ENCODE assay signal across 8 cellular contexts in the genomic region with DNA sequence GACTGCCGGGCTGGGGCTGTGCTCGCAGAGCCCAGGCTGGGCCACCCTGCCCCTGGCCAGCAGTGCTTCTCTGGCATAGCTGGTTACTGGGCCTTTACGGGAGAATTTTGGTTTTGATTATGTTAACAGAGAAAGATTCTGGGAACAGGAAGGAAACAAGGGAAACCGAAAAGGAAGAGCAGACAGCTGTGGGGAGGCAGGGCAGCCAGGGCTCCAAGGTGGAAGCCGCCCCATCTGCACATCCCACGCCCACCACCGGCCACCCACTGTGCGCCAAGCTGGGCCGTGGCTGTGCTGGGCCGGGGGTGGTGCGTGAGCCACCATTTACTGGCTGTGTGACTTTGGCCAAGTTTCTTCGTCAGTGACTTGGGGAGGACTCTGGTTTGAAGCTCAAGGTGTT. TPM values are rescaled to one million over a fixed set of nuclear protein-coding genes. Genes with fewer than 3 reads are reported as not detected.
DNase-seq lines count a peak whose midpoint lies in the region; ATAC-seq and TF ChIP-seq lines count a peak whose summit lies in the region.

No MANE protein-coding gene starts in this region.

- H3K18ac ChIP-seq in mesenchymal stem cell (ENCODE audit: low read depth in 1 of 2, low read length in 2 of 2), result peak overlapping the region; percentile 58 to 65

- H3K9me2 ChIP-seq in GM23338 (ENCODE audit: insufficient read depth), result no peaks in the 10 kb centered on the region

- peak overlapping the region; percentile 47 for H4K91ac ChIP-seq in mesenchymal stem cell (ENCODE audit: low read length)

- peak overlapping the region; percentile 8 for H4K8ac ChIP-seq in mesenchymal stem cell (ENCODE audit: low read length)

- no peak overlapping the region for H2BK120ac ChIP-seq in mesenchymal stem cell (ENCODE audit: low read depth, low read length)

- H3K23ac ChIP-seq in mesenchymal stem cell (ENCODE audit: low read length in 2 of 2), result peak overlapping the region in 1 of 2 experiments; percentile 80

- H3K9ac ChIP-seq in mesenchymal stem cell (ENCODE audit: low read length), result peak overlapping the region; percentile 78

- peak overlapping the region; percentile 48; the same call in 1 of the 2 replicates for H3K27ac Mint-ChIP-seq in GM23338
- H3K27ac Mint-ChIP-seq in activated naive CD4-positive, alpha-beta T cell treated with anti-CD3 and anti-CD28 coated beads, Interleukin-2, amount 50 U/mL, for 72 hours, result peak overlapping the region; percentile 87 to 94

- H3K14ac ChIP-seq in mesenchymal stem cell (ENCODE audit: low read length in 2 of 2), result no peak overlapping the region

- no peaks in the 10 kb centered on the region for H3K79me2 ChIP-seq in GM23338 (replicated peaks; ENCODE audit: insufficient read depth)

- peaks cover 23% of the 10 kb centered on the region for H3K79me1 ChIP-seq in mesenchymal stem cell (replicated peaks; ENCODE audit: low read length, poor library complexity, severe bottlenecking)

- no peak overlapping the region for H3K4me2 ChIP-seq in GM23338
- H3K4me2 ChIP-seq in mesenchymal stem cell (ENCODE audit: low read length, poor library complexity, severe bottlenecking), result peak overlapping the region; percentile 83

- H3K36me3 ChIP-seq in GM23338 (ENCODE audit: insufficient read depth), result no peaks in the 10 kb centered on the region
- H3K36me3 ChIP-seq in mesenchymal stem cell (ENCODE audit: control insufficient read depth in 1 of 2, insufficient read depth in 2 of 2, low read depth in 1 of 2, low read length in 2 of 2), result peaks cover 5 to 42% of the 10 kb centered on the region in 2 experiments

- peak overlapping the region in 1 of 2 experiments; percentile 70 for H2BK12ac ChIP-seq in mesenchymal stem cell (ENCODE audit: low read length in 2 of 2)

- H3K27me3 ChIP-seq in GM23338 (ENCODE audit: insufficient read depth), result no peaks in the 10 kb centered on the region
- no peaks in the 10 kb centered on the region for H3K27me3 ChIP-seq in mesenchymal stem cell (ENCODE audit: control insufficient read depth in 1 of 2, insufficient read depth in 1 of 2, low read length in 2 of 2)

- H3K27ac ChIP-seq in GM23338 (ENCODE audit: low read depth) (no peak overlapping the region), mesenchymal stem cell (ENCODE audit: low read length, poor library complexity, severe bottlenecking) (peak overlapping the region; percentile 84)

- H3K4me3 Mint-ChIP-seq in GM23338, result no peak overlapping the region

- ATAC-seq in GM23338 (peak; percentile 3; the same call in 1 of the 3 replicates), GM19397 (IDR thresholded peaks at IDR 0.05; ENCODE audit: unreplicated experiment) (no peak), HG03469 (IDR thresholded peaks at IDR 0.05; ENCODE audit: unreplicated experiment) (no peak), HG02798 (IDR thresholded peaks at IDR 0.05; ENCODE audit: poor library complexity, unreplicated experiment) (no peak)
- ATAC-seq in activated naive CD4-positive, alpha-beta T cell treated with anti-CD3 and anti-CD28 coated beads, Interleukin-2, amount 50 U/mL, for 72 hours, result peak in 1 of 2 donors; percentile 25

- H3K4me3 ChIP-seq in AG09309 (ENCODE audit: control insufficient read depth, low read depth, low read length) (peak overlapping the region; percentile 16), GM23338 (no peak overlapping the region), mesenchymal stem cell (ENCODE audit: insufficient read depth in 1 of 2, low read depth in 1 of 2, low read length in 2 of 2) (peak overlapping the region; percentile 47 to 71)

- 83% methylated on average over 12 of the region's 12 CpGs for WGBS in mesenchymal stem cell

- H3K36me3 Mint-ChIP-seq in GM23338 (ENCODE audit: low read depth), result no peaks in the 10 kb centered on the region; the same call in 2 of the 3 replicates
- H3K36me3 Mint-ChIP-seq in activated naive CD4-positive, alpha-beta T cell treated with anti-CD3 and anti-CD28 coated beads, Interleukin-2, amount 50 U/mL, for 72 hours, result peaks cover 19 to 51% of the 10 kb centered on the region in 2 donors

- peaks cover 12% of the 10 kb centered on the region for H3K27me3 Mint-ChIP-seq in GM23338 (ENCODE audit: insufficient read depth, low read depth, poor library complexity)

- DNase-seq in AG09309 (ENCODE audit: low read depth), result no peak
- no peak for DNase-seq in GM23338 (ENCODE audit: low spot score)
- DNase-seq in activated naive CD4-positive, alpha-beta T cell treated with anti-CD3 and anti-CD28 coated beads, Interleukin-2, amount 50 U/mL, for 72 hours (ENCODE audit: low spot score in 2 of 2), result no peak
- DNase-seq in mesenchymal stem cell, result no peak
- DNase-seq in NOMO-1 treated with DMSO at 0.1 percent for 48 hours (lab: John Stamatoyannopoulos, UW; ENCODE audit: unreplicated experiment), result no peak

- peak overlapping the region; percentile 95 for H2BK5ac ChIP-seq in mesenchymal stem cell (ENCODE audit: low read depth, low read length, poor library complexity, severe bottlenecking)

- H2AFZ ChIP-seq in GM23338 (no peak overlapping the region), mesenchymal stem cell (ENCODE audit: low read depth, low read length) (no peak overlapping the region)

- H3K4me1 ChIP-seq in GM23338 (ENCODE audit: insufficient read depth) (peaks cover 7% of the 10 kb centered on the region), mesenchymal stem cell (ENCODE audit: control insufficient read depth, insufficient read depth, low read depth, low read length) (peaks cover 65% of the 10 kb centered on the region)

- peaks cover 3% of the 10 kb centered on the region; the same call in 1 of the 3 replicates for H3K9me3 Mint-ChIP-seq in GM23338
- H3K9me3 Mint-ChIP-seq in activated naive CD4-positive, alpha-beta T cell treated with anti-CD3 and anti-CD28 coated beads, Interleukin-2, amount 50 U/mL, for 72 hours, result no peaks in the 10 kb centered on the region

- peak overlapping the region; percentile 60 for H2AK5ac ChIP-seq in mesenchymal stem cell (ENCODE audit: low read length, severe bottlenecking)

- H3K9me3 ChIP-seq in mesenchymal stem cell (ENCODE audit: control insufficient read depth, low read length), result peaks cover 15% of the 10 kb centered on the region

- H3K4ac ChIP-seq in mesenchymal stem cell (ENCODE audit: low read depth in 1 of 2, low read length in 2 of 2), result peak overlapping the region in 1 of 2 experiments; percentile 77

- TF ChIP-seq CTCF in AG09309 (IDR thresholded peaks at IDR 0.05; ENCODE audit: control insufficient read depth, insufficient read depth, low read depth, low read length, missing control alignments) (no peak), GM23338 (conservative IDR thresholded peaks at IDR 0.05; ENCODE audit: low read depth in 2 of 2) (no peak)

- peak overlapping the region; percentile 44 for H2BK15ac ChIP-seq in mesenchymal stem cell (ENCODE audit: low read depth, poor library complexity, severe bottlenecking)

- peaks cover 37% of the 10 kb centered on the region for H3K4me1 Mint-ChIP-seq in GM23338

- 0 out of 2 replicates have a peak, but pooled peaks cover 4% of the 10 kb centered on the region for H3F3A ChIP-seq in GM23338 (replicated peaks; ENCODE audit: low read depth)

- H4K20me1 ChIP-seq in GM23338 (replicated peaks; ENCODE audit: insufficient read depth), result no peaks in the 10 kb centered on the region

TF ChIP-seq in GM23338, 12 proteins besides CTCF, POLR2A, EP300 and RAD21:
- TF ChIP-seq STAT1 (IDR thresholded peaks at IDR 0.05; ENCODE audit: unreplicated experiment), result no peak
- no peak for TF ChIP-seq POLR2AphosphoS5 (IDR thresholded peaks at IDR 0.05; ENCODE audit: low read depth)

RNA-seq across cellular contexts. Expression of a gene that starts 20.1 kb away (rescaled TPM):
- total RNA-seq in GM23338 (2014; rRNA removed; shearing (Covaris generic)), result 29.9 and 43.9 TPM in 2 replicates
- 15.2 and 22.2 TPM in 2 replicates for polyA plus RNA-seq in GM23338 (2016; fragmentation: Nextera tagmentation; extraction: Ambion mirVana)
- 10 to 100 TPM; 56.6 to 77.6 TPM for total RNA-seq in activated naive CD4-positive, alpha-beta T cell treated with anti-CD3 and anti-CD28 coated beads, Interleukin-2, amount 50 U/mL, for 72 hours
- polyA plus RNA-seq in mesenchymal stem cell (2013, experiment 1 of 2), result 25.7 TPM
- 26.3 TPM for polyA plus RNA-seq in mesenchymal stem cell (2013, experiment 2 of 2)

RNA-seq across cellular contexts. Expression of a gene that starts 30.7 kb away (rescaled TPM):
- 126 and 144 TPM in 2 replicates for total RNA-seq in GM23338 (2014; rRNA removed; shearing (Covaris generic))
- polyA plus RNA-seq in GM23338 (2016; fragmentation: Nextera tagmentation; extraction: Ambion mirVana), result 119 and 126 TPM in 2 replicates
- total RNA-seq in activated naive CD4-positive, alpha-beta T cell treated with anti-CD3 and anti-CD28 coated beads, Interleukin-2, amount 50 U/mL, for 72 hours, result 100 to 1,000 TPM; 216 to 239 TPM
- polyA plus RNA-seq in mesenchymal stem cell (2013, experiment 1 of 2), result 336 TPM
- polyA plus RNA-seq in mesenchymal stem cell (2013, experiment 2 of 2), result 331 TPM

RNA-seq across cellular contexts. Expression of a gene that starts 56.8 kb away (rescaled TPM):
- total RNA-seq in GM23338 (2014; rRNA removed; shearing (Covaris generic)), result 60.2 and 61.4 TPM in 2 replicates
- 33.9 and 34.8 TPM in 2 replicates for polyA plus RNA-seq in GM23338 (2016; fragmentation: Nextera tagmentation; extraction: Ambion mirVana)
- total RNA-seq in activated naive CD4-positive, alpha-beta T cell treated with anti-CD3 and anti-CD28 coated beads, Interleukin-2, amount 50 U/mL, for 72 hours, result 10 to 100 TPM; 48.9 to 75.5 TPM
- polyA plus RNA-seq in mesenchymal stem cell (2013, experiment 1 of 2), result 26.1 TPM
- polyA plus RNA-seq in mesenchymal stem cell (2013, experiment 2 of 2), result 25.8 TPM
